In the genomic region with DNA sequence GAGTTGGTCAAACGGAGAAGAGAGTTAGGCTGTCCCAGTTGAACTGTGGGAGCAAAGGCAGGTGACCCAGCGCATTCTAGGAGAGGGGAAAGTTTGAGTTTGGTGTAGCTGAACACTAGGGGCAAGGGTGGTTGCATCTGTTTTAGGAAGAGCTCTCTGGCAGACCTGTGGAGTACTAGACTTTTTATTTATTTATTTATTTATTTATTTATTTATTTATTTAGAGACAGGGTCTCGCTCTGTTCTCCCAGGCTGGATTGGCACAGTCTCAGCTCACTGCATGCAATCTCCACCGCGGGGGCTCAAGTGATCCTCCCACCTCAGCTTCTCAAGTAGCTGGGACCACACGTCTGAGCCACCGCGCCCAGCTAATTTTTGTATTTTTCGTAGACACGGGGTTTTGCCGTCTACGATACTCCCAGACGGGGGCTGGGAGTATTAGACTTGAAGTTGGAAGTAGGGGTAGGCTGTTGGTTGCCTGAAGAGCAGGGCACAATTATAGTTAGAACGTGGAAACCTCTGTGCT, we compare ENCODE assay signal across 2 cellular contexts.
TF ChIP-seq lines count a peak whose summit lies in the region.

No MANE protein-coding gene starts in this region.

TF ChIP-seq in HepG2, 621 proteins besides CTCF, POLR2A, EP300 and RAD21 (continues in another document):
- TF ChIP-seq REL (CRISPR knock-in tag; conservative IDR thresholded peaks at IDR 0.05) (no peak), ZSCAN31 (CRISPR knock-in tag; IDR thresholded peaks at IDR 0.05; ENCODE audit: low read depth) (no peak), THRA (CRISPR knock-in tag; IDR thresholded peaks at IDR 0.05; ENCODE audit: borderline replicate concordance) (no peak), CREM (IDR thresholded peaks at IDR 0.05) (no peak), CREM (CRISPR knock-in tag; IDR thresholded peaks at IDR 0.05) (no peak), PHF8 (CRISPR knock-in tag; IDR thresholded peaks at IDR 0.05) (no peak), ZNF614 (CRISPR knock-in tag; IDR thresholded peaks at IDR 0.05; ENCODE audit: borderline replicate concordance) (no peak), PPARG (CRISPR knock-in tag; conservative IDR thresholded peaks at IDR 0.05) (no peak), ZNF30 (CRISPR knock-in tag; IDR thresholded peaks at IDR 0.05) (no peak), MIER2 (CRISPR knock-in tag; IDR thresholded peaks at IDR 0.05) (no peak), ZNF230 (CRISPR knock-in tag; IDR thresholded peaks at IDR 0.05) (no peak), PRDM10 (CRISPR knock-in tag; IDR thresholded peaks at IDR 0.05; ENCODE audit: low read depth) (no peak), PHB2 (IDR thresholded peaks at IDR 0.05; ENCODE audit: partially characterized antibody) (no peak), SETDB1 (CRISPR knock-in tag; IDR thresholded peaks at IDR 0.05; ENCODE audit: borderline replicate concordance) (no peak), SIN3A (IDR thresholded peaks at IDR 0.05; ENCODE audit: borderline replicate concordance, low read depth, low read length) (no peak)
- TF ChIP-seq, protein P1, sequence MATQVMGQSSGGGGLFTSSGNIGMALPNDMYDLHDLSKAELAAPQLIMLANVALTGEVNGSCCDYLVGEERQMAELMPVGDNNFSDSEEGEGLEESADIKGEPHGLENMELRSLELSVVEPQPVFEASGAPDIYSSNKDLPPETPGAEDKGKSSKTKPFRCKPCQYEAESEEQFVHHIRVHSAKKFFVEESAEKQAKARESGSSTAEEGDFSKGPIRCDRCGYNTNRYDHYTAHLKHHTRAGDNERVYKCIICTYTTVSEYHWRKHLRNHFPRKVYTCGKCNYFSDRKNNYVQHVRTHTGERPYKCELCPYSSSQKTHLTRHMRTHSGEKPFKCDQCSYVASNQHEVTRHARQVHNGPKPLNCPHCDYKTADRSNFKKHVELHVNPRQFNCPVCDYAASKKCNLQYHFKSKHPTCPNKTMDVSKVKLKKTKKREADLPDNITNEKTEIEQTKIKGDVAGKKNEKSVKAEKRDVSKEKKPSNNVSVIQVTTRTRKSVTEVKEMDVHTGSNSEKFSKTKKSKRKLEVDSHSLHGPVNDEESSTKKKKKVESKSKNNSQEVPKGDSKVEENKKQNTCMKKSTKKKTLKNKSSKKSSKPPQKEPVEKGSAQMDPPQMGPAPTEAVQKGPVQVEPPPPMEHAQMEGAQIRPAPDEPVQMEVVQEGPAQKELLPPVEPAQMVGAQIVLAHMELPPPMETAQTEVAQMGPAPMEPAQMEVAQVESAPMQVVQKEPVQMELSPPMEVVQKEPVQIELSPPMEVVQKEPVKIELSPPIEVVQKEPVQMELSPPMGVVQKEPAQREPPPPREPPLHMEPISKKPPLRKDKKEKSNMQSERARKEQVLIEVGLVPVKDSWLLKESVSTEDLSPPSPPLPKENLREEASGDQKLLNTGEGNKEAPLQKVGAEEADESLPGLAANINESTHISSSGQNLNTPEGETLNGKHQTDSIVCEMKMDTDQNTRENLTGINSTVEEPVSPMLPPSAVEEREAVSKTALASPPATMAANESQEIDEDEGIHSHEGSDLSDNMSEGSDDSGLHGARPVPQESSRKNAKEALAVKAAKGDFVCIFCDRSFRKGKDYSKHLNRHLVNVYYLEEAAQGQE (IDR thresholded peaks at IDR 0.05; ENCODE audit: borderline replicate concordance in 1 of 2, low read depth in 1 of 2, low read length in 2 of 2), result no peak

TF ChIP-seq in K562, 482 proteins besides CTCF, POLR2A, EP300 and RAD21:
- TF ChIP-seq, protein P2, sequence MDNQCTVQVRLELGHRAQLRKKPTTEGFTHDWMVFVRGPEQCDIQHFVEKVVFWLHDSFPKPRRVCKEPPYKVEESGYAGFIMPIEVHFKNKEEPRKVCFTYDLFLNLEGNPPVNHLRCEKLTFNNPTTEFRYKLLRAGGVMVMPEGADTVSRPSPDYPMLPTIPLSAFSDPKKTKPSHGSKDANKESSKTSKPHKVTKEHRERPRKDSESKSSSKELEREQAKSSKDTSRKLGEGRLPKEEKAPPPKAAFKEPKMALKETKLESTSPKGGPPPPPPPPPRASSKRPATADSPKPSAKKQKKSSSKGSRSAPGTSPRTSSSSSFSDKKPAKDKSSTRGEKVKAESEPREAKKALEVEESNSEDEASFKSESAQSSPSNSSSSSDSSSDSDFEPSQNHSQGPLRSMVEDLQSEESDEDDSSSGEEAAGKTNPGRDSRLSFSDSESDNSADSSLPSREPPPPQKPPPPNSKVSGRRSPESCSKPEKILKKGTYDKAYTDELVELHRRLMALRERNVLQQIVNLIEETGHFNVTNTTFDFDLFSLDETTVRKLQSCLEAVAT (IDR thresholded peaks at IDR 0.05), result 0 out of 4 replicates have a peak, but pooled peaks of 1 of the 2 experiments have one; percentile 50
- TF ChIP-seq THAP12 (CRISPR knock-in tag; IDR thresholded peaks at IDR 0.05), result no peak
- no peak for TF ChIP-seq SNIP1 (IDR thresholded peaks at IDR 0.05; ENCODE audit: low read depth)
- peak; percentile 85; the same call in 1 of the 2 replicates for TF ChIP-seq ZC3H11A (IDR thresholded peaks at IDR 0.05; ENCODE audit: low read depth, low read length)
